8 cellular contexts compared by ENCODE assay signal in the genomic region with DNA sequence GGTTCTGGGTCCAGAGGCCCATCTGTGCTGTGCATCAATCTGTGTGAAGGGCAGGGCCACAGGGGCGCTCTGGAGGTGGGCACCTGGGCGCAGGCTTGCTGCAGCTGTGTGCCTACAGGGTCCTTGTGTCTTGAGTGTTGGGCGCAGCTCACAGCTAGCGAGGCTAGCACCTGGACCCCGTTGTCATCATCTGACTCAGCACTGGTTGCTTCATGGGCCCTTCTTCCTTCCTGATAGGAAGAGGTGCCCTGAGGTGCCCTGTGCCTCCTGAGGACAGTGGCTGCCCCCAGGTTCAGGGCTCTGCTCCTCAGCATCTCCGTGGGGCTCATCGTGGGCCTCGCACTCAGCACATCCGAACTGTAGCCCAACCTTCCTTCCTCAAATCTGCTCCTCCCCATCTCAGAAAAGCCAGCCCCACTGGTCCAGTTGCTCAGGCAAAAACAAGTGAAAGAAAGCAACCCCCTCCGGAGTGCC. TPM values are rescaled to one million over a fixed set of nuclear protein-coding genes. Genes with fewer than 3 reads are reported as not detected.
DNase-seq lines count a peak whose midpoint lies in the region; ATAC-seq, FAIRE-seq and TF ChIP-seq lines count a peak whose summit lies in the region.

No MANE protein-coding gene starts in this region.

- H3K36me3 ChIP-seq in HepG2 (replicated peaks in 1 of 2; ENCODE audit: control insufficient read depth in 1 of 2, insufficient read depth in 2 of 2, low read length in 2 of 2) (peaks cover 11 to 14% of the 10 kb centered on the region in 2 experiments), upper lobe of left lung (peaks cover 0 to 6% (median 2%) of the 10 kb centered on the region in 4 donors)

- H3K4me1 ChIP-seq in HepG2 (ENCODE audit: insufficient read depth, low read length) (peaks cover 30% of the 10 kb centered on the region), upper lobe of left lung (peaks cover 71 to 85% (median 77%) of the 10 kb centered on the region in 4 donors)

- no peak for TF ChIP-seq RAD21 in HepG2 (CRISPR knock-in tag; IDR thresholded peaks at IDR 0.05)

- no peak for TF ChIP-seq POLR2A in HepG2 (IDR thresholded peaks at IDR 0.05; ENCODE audit: insufficient read depth in 1 of 2, low read depth in 2 of 2, low read length in 2 of 2)
- TF ChIP-seq POLR2A in upper lobe of left lung (IDR thresholded peaks at IDR 0.05): no peak

- peaks cover 76% of the 10 kb centered on the region for H3K79me2 ChIP-seq in HepG2 (ENCODE audit: insufficient read depth, low read length)

- 100% methylated on average over 6 of the region's 10 CpGs for WGBS in HepG2 (ENCODE audit: low lambda C conversion rate)
- 34 to 47% methylated on average over 5 to 8 of the region's 10 CpGs for WGBS in upper lobe of left lung, 2 donors

- no peaks in the 10 kb centered on the region for H3K27me3 Mint-ChIP-seq in activated naive CD4-positive, alpha-beta T cell treated with anti-CD3 and anti-CD28 coated beads for 36 hours (ENCODE audit: low read depth)

- CTCF ChIA-PET in activated naive CD4-positive, alpha-beta T cell treated with anti-CD3 and anti-CD28 coated beads for 36 hours (lab: Charles Lee): interaction anchor here (1.0 to 4.4 kb wide), 4 partner anchors 10 to 30 kb away, joined by 3 to 21 read pairs (median 4); no protein-coding TSS in a partner anchor
- CTCF ChIA-PET in HepG2 (lab: Yijun Ruan, JAX; ENCODE audit: low intra/inter-chr PET ratio, low total read pairs): no interaction called here

- H3K36me3 Mint-ChIP-seq in activated naive CD4-positive, alpha-beta T cell treated with anti-CD3 and anti-CD28 coated beads for 36 hours (ENCODE audit: low read depth): peaks cover 8% of the 10 kb centered on the region

- H3K27ac Mint-ChIP-seq in activated naive CD4-positive, alpha-beta T cell treated with anti-CD3 and anti-CD28 coated beads for 36 hours: peak overlapping the region; percentile 96

- FAIRE-seq in HepG2 (lab: Jason Lieb, UNC): no peak
- no peak for FAIRE-seq in D721Med (lab: Jason Lieb, UNC)

- H3K27ac ChIP-seq in HepG2 (ENCODE audit: extremely low read length, insufficient read depth, low read length) (no peak overlapping the region), upper lobe of left lung (peak overlapping the region; percentile 78 to 92 (median 86))

- H3K4me3 ChIP-seq in HepG2 (replicated peaks in 1 of 3; ENCODE audit: insufficient read depth in 1 of 3, low read depth in 2 of 3, low read length in 3 of 3): no peak overlapping the region
- H3K4me3 ChIP-seq in upper lobe of left lung: peak overlapping the region in 2 of 4 donors; percentile 4 to 20

- peaks cover 87% of the 10 kb centered on the region for H3K4me1 Mint-ChIP-seq in activated naive CD4-positive, alpha-beta T cell treated with anti-CD3 and anti-CD28 coated beads for 36 hours (ENCODE audit: low read depth)

- peak; percentile 72 for DNase-seq in activated naive CD4-positive, alpha-beta T cell treated with anti-CD3 and anti-CD28 coated beads for 36 hours
- no peak for DNase-seq in activated naive CD4-positive, alpha-beta T cell treated with anti-CD3 and anti-CD28 coated beads, Interleukin-2, amount 50 U/mL, for 16 hours
- peak; percentile 62 to 70 for DNase-seq in activated T-cell treated with anti-CD3 and anti-CD28 coated beads, Interleukin-2, amount 50 U/mL, for 48 hours
- DNase-seq in HepG2 (ENCODE audit: low spot score): no peak
- DNase-seq in upper lobe of left lung: peak in 1 of 2 donors; percentile 48
- DNase-seq in GM10266 (ENCODE audit: extremely low spot score): no peak
- no peak for DNase-seq in D721Med (ENCODE audit: insufficient read length, low spot score)
- no peak for DNase-seq in head of caudate nucleus

- intact Hi-C loops in activated naive CD4-positive, alpha-beta T cell treated with anti-CD3 and anti-CD28 coated beads for 36 hours (cut with micrococcal nuclease): loop anchor here (1.0 kb wide), 1 partner anchor 29 kb away; no protein-coding TSS in a partner anchor
- intact Hi-C loops in HepG2 (cut with micrococcal nuclease; ENCODE audit: unreplicated experiment): no loop called here
- intact Hi-C loops in head of caudate nucleus (cut with DNase I): no loop called here

- H3K4me3 Mint-ChIP-seq in activated naive CD4-positive, alpha-beta T cell treated with anti-CD3 and anti-CD28 coated beads for 36 hours: peak overlapping the region; percentile 76

- H3K9me3 Mint-ChIP-seq in activated naive CD4-positive, alpha-beta T cell treated with anti-CD3 and anti-CD28 coated beads for 36 hours: no peaks in the 10 kb centered on the region

- H3K27me3 ChIP-seq in HepG2 (ENCODE audit: control insufficient read depth in 1 of 2, insufficient read depth in 2 of 2, low read length in 2 of 2): no peaks in the 10 kb centered on the region
- H3K27me3 ChIP-seq in upper lobe of left lung: no peaks in the 10 kb centered on the region

- no peaks in the 10 kb centered on the region for H3K9me3 ChIP-seq in HepG2 (ENCODE audit: low read length)
- no peaks in the 10 kb centered on the region for H3K9me3 ChIP-seq in upper lobe of left lung

- TF ChIP-seq EP300 in HepG2 (IDR thresholded peaks at IDR 0.05; ENCODE audit: low read depth in 2 of 2, low read length in 2 of 2): no peak
- TF ChIP-seq EP300 in HepG2 (CRISPR knock-in tag; IDR thresholded peaks at IDR 0.05; ENCODE audit: borderline replicate concordance): no peak
- TF ChIP-seq EP300 in upper lobe of left lung (IDR thresholded peaks at IDR 0.05): no peak

- BruUV-seq in HepG2 (replicated peaks; lab: Mats Ljungman, UMichigan): no TSS peak

- peaks cover 40% of the 10 kb centered on the region; the same call in 1 of the 2 replicates for H4K20me1 ChIP-seq in HepG2 (ENCODE audit: insufficient read depth, low read length)

- in situ Hi-C loops in HepG2 (cut with HindIII; ENCODE audit: extremely low pct_ligation_motif_present, low pct_unique_long_range_greater_than_20kb): no loop called here

- H3K9ac ChIP-seq in HepG2 (ENCODE audit: insufficient read depth, low read depth, low read length): no peak overlapping the region

- no peak overlapping the region for H2AFZ ChIP-seq in HepG2 (ENCODE audit: low read length)

- TF ChIP-seq CTCF in HepG2 (CRISPR knock-in tag; IDR thresholded peaks at IDR 0.05): no peak
- no peak for TF ChIP-seq CTCF in upper lobe of left lung (IDR thresholded peaks at IDR 0.05)
- no peak for TF ChIP-seq CTCF in GM10266 (IDR thresholded peaks at IDR 0.05; ENCODE audit: control insufficient read depth, insufficient read depth, low read depth, missing control alignments)
- no peak for TF ChIP-seq CTCF in D721Med (IDR thresholded peaks at IDR 0.05; ENCODE audit: insufficient read depth, missing control alignments)

- POLR2A ChIA-PET in HepG2 (lab: Yijun Ruan, JAX): no interaction called here

- no peak for ATAC-seq in HepG2
- ATAC-seq in upper lobe of left lung (ENCODE audit: low FRiP score in 2 of 2): peak; percentile 2 to 23

- H3K4me2 ChIP-seq in HepG2 (ENCODE audit: low read depth, low read length): no peak overlapping the region

RNA-seq across cellular contexts. Expression of a gene that starts 54.8 kb away (rescaled TPM):
- total RNA-seq in activated naive CD4-positive, alpha-beta T cell treated with anti-CD3 and anti-CD28 coated beads for 36 hours: 100 to 1,000 TPM in 1 of 2 experiments, 10 to 100 TPM in 1; 91.2 to 100 TPM
- total RNA-seq in HepG2 (2016; rRNA removed; fragmentation: Illumina TruSeq; extraction: Trizol) (25.1 and 28.6 TPM in 2 replicates), upper lobe of left lung (100 to 1,000 TPM in 2 of 6 donors, 10 to 100 TPM in 4; 60.8 to 182 (median 88.0) TPM)
- 10.8 and 13.3 TPM in 2 replicates for total RNA-seq in HepG2 (2016; cell fraction: cytosol; rRNA removed; fragmentation: Illumina TruSeq; extraction: Trizol; ENCODE audit: low read depth)
- total RNA-seq in HepG2 (2016; cell fraction: insoluble cytoplasmic fraction; rRNA removed; fragmentation: Illumina TruSeq; extraction: Trizol): 24.5 and 30.0 TPM in 2 replicates
- total RNA-seq in HepG2 (2016; cell fraction: membrane; rRNA removed; fragmentation: Illumina TruSeq; extraction: Trizol): 43.4 and 51.5 TPM in 2 replicates
- total RNA-seq in HepG2 (2016; cell fraction: nucleus; rRNA removed; fragmentation: Illumina TruSeq; extraction: Trizol): 19.5 and 24.3 TPM in 2 replicates
- polyA plus RNA-seq in HepG2 (2011; rRNA removed): 15.1 and 16.8 TPM in 2 replicates
- 10.5 and 13.4 TPM in 2 replicates for polyA plus RNA-seq in HepG2 (2011; cell fraction: cytosol; rRNA removed)
- 17.3 and 19.1 TPM in 2 replicates for polyA plus RNA-seq in HepG2 (2011; cell fraction: nucleus; rRNA removed)
- 19.3 and 26.1 TPM in 2 replicates for polyA plus RNA-seq in HepG2 (2012)
- polyA plus RNA-seq in HepG2 (2016; cell fraction: cytosol; fragmentation: Illumina TruSeq; extraction: Trizol; ENCODE audit: low read depth): 13.2 and 13.4 TPM in 2 replicates
- polyA plus RNA-seq in HepG2 (2016; cell fraction: insoluble cytoplasmic fraction; fragmentation: Illumina TruSeq; extraction: Trizol; ENCODE audit: low read depth): 38.8 and 59.1 TPM in 2 replicates
- polyA plus RNA-seq in HepG2 (2016; cell fraction: membrane; fragmentation: Illumina TruSeq; extraction: Trizol; ENCODE audit: low read depth): 38.7 and 46.4 TPM in 2 replicates
- polyA plus RNA-seq in HepG2 (2016; cell fraction: nucleus; fragmentation: Illumina TruSeq; extraction: Trizol; ENCODE audit: insufficient read depth, low read depth): 43.6 and 47.2 TPM in 2 replicates
- 16.0 and 18.2 TPM in 2 replicates for polyA minus RNA-seq in HepG2 (2011; rRNA and poly(A)+ RNA removed; ENCODE audit: low replicate concordance)
- 24.2 and 24.4 TPM in 2 replicates for polyA minus RNA-seq in HepG2 (2011; cell fraction: cytosol; rRNA and poly(A)+ RNA removed)
- 11.5 and 14.5 TPM in 2 replicates for polyA minus RNA-seq in HepG2 (2011; cell fraction: nucleus; rRNA and poly(A)+ RNA removed)

RNA-seq across cellular contexts. Expression of a gene that starts 55.1 kb away (rescaled TPM):
- total RNA-seq in activated naive CD4-positive, alpha-beta T cell treated with anti-CD3 and anti-CD28 coated beads for 36 hours: 1 to 10 TPM; 4.5 TPM
- total RNA-seq in HepG2 (2016; rRNA removed; fragmentation: Illumina TruSeq; extraction: Trizol) (0.71 and 0.86 TPM in 2 replicates), upper lobe of left lung (1 to 10 TPM; 1.7 to 7.3 (median 3.1) TPM)
- 0.35 and 0.40 TPM in 2 replicates for total RNA-seq in HepG2 (2016; cell fraction: cytosol; rRNA removed; fragmentation: Illumina TruSeq; extraction: Trizol; ENCODE audit: low read depth)
- 0.65 and 0.85 TPM in 2 replicates for total RNA-seq in HepG2 (2016; cell fraction: insoluble cytoplasmic fraction; rRNA removed; fragmentation: Illumina TruSeq; extraction: Trizol)
- 0.83 and 1.3 TPM in 2 replicates for total RNA-seq in HepG2 (2016; cell fraction: membrane; rRNA removed; fragmentation: Illumina TruSeq; extraction: Trizol)
- 0.50 and 1.3 TPM in 2 replicates for total RNA-seq in HepG2 (2016; cell fraction: nucleus; rRNA removed; fragmentation: Illumina TruSeq; extraction: Trizol)
- polyA plus RNA-seq in HepG2 (2011; rRNA removed): 1.2 and 2.0 TPM in 2 replicates
- 1.4 and 2.8 TPM in 2 replicates for polyA plus RNA-seq in HepG2 (2011; cell fraction: cytosol; rRNA removed)
- polyA plus RNA-seq in HepG2 (2011; cell fraction: nucleus; rRNA removed): 6.3 and 8.3 TPM in 2 replicates
- 0.81 and 1.2 TPM in 2 replicates for polyA plus RNA-seq in HepG2 (2012)
- polyA plus RNA-seq in HepG2 (2016; cell fraction: cytosol; fragmentation: Illumina TruSeq; extraction: Trizol; ENCODE audit: low read depth): 0.16 and 0.19 TPM in 2 replicates
- 1.1 and 1.7 TPM in 2 replicates for polyA plus RNA-seq in HepG2 (2016; cell fraction: insoluble cytoplasmic fraction; fragmentation: Illumina TruSeq; extraction: Trizol; ENCODE audit: low read depth)
- polyA plus RNA-seq in HepG2 (2016; cell fraction: membrane; fragmentation: Illumina TruSeq; extraction: Trizol; ENCODE audit: low read depth): 0.68 and 0.82 TPM in 2 replicates
- polyA plus RNA-seq in HepG2 (2016; cell fraction: nucleus; fragmentation: Illumina TruSeq; extraction: Trizol; ENCODE audit: insufficient read depth, low read depth): 1.3 and 2.4 TPM in 2 replicates
- polyA minus RNA-seq in HepG2 (2011; rRNA and poly(A)+ RNA removed; ENCODE audit: low replicate concordance): 2.0 and 5.3 TPM in 2 replicates
- 1.3 and 1.5 TPM in 2 replicates for polyA minus RNA-seq in HepG2 (2011; cell fraction: cytosol; rRNA and poly(A)+ RNA removed)
- 1.9 and 3.7 TPM in 2 replicates for polyA minus RNA-seq in HepG2 (2011; cell fraction: nucleus; rRNA and poly(A)+ RNA removed)

RNA-seq across cellular contexts. Expression of a gene that starts 55.7 kb away (rescaled TPM):
- 100 to 1,000 TPM; 351 to 376 TPM for total RNA-seq in activated naive CD4-positive, alpha-beta T cell treated with anti-CD3 and anti-CD28 coated beads for 36 hours
- total RNA-seq in HepG2 (2016; rRNA removed; fragmentation: Illumina TruSeq; extraction: Trizol): 278 and 337 TPM in 2 replicates
- total RNA-seq in HepG2 (2016; cell fraction: cytosol; rRNA removed; fragmentation: Illumina TruSeq; extraction: Trizol; ENCODE audit: low read depth): 98.4 and 99.8 TPM in 2 replicates
- total RNA-seq in HepG2 (2016; cell fraction: insoluble cytoplasmic fraction; rRNA removed; fragmentation: Illumina TruSeq; extraction: Trizol): 323 and 362 TPM in 2 replicates
- total RNA-seq in HepG2 (2016; cell fraction: membrane; rRNA removed; fragmentation: Illumina TruSeq; extraction: Trizol): 84.6 and 89.0 TPM in 2 replicates
- total RNA-seq in HepG2 (2016; cell fraction: nucleus; rRNA removed; fragmentation: Illumina TruSeq; extraction: Trizol): 193 and 208 TPM in 2 replicates
- polyA plus RNA-seq in HepG2 (2011; rRNA removed): 366 and 368 TPM in 2 replicates
- polyA plus RNA-seq in HepG2 (2011; cell fraction: cytosol; rRNA removed): 715 and 846 TPM in 2 replicates
- 199 and 226 TPM in 2 replicates for polyA plus RNA-seq in HepG2 (2011; cell fraction: nucleus; rRNA removed)
- 207 and 262 TPM in 2 replicates for polyA plus RNA-seq in HepG2 (2012)
- 72.4 and 85.3 TPM in 2 replicates for polyA plus RNA-seq in HepG2 (2016; cell fraction: cytosol; fragmentation: Illumina TruSeq; extraction: Trizol; ENCODE audit: low read depth)
- polyA plus RNA-seq in HepG2 (2016; cell fraction: insoluble cytoplasmic fraction; fragmentation: Illumina TruSeq; extraction: Trizol; ENCODE audit: low read depth): 186 TPM in 2 replicates
- polyA plus RNA-seq in HepG2 (2016; cell fraction: membrane; fragmentation: Illumina TruSeq; extraction: Trizol; ENCODE audit: low read depth): 52.4 and 56.3 TPM in 2 replicates
- polyA plus RNA-seq in HepG2 (2016; cell fraction: nucleus; fragmentation: Illumina TruSeq; extraction: Trizol; ENCODE audit: insufficient read depth, low read depth): 235 and 237 TPM in 2 replicates
- polyA minus RNA-seq in HepG2 (2011; rRNA and poly(A)+ RNA removed; ENCODE audit: low replicate concordance): 73.2 and 83.5 TPM in 2 replicates
- 58.6 and 70.0 TPM in 2 replicates for polyA minus RNA-seq in HepG2 (2011; cell fraction: cytosol; rRNA and poly(A)+ RNA removed)
- 42.1 and 44.4 TPM in 2 replicates for polyA minus RNA-seq in HepG2 (2011; cell fraction: nucleus; rRNA and poly(A)+ RNA removed)
- total RNA-seq in upper lobe of left lung: 100 to 1,000 TPM in 3 of 6 donors, 10 to 100 TPM in 3; 24.3 to 305 (median 112) TPM

Comparison
In these comparisons a context has a peak if more than half of its experiments do, and no peak if none do; other contexts are left out.
1. DNase-seq: peak in activated naive CD4-positive, alpha-beta T cell treated with anti-CD3 and anti-CD28 coated beads for 36 hours (single experiment) and activated T-cell treated with anti-CD3 and anti-CD28 coated beads, Interleukin-2, amount 50 U/mL, for 48 hours (2 of 2); none in activated naive CD4-positive, alpha-beta T cell treated with anti-CD3 and anti-CD28 coated beads, Interleukin-2, amount 50 U/mL, for 16 hours (single experiment), HepG2 (single experiment), GM10266 (single experiment), D721Med (single experiment) and head of caudate nucleus (0 of 42).